In the genomic region with DNA sequence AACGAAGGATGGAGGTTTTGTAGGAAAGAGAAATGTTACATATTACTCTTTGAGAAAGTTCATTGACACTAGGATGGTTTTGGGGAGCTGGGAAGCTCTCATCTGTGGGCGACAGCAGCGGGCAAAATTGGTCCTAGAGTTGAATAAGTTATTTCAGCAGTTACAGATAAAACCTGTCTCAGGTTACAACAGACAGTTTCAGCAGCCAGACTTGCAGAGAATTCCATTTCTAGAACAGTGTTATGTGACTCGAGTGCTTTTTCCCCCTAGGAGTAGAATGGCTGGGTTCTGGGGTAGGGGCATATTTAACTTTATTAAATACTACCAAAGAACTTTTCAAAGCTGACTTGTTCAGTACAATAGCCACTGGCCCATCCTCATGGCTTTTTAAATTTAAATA, we compare ENCODE assay signal across 33 cellular contexts.
"Had no signal": no experiment of that assay in that cellular context is flagged by ENCODE, and none has a peak within 500 bp of the region (broad histone marks: within the 10 kb centered on the region; RNA-seq: fewer than 3 reads in every experiment).

No MANE protein-coding gene starts in this region.

- H3K4me1 Mint-ChIP-seq: activated B cell treated with CpG ODN at 0.5 μM for 24 hours had no signal

- H3K9me3 Mint-ChIP-seq: activated CD4-positive, alpha-beta memory T cell treated with anti-CD3 and anti-CD28 coated beads for 36 hours; activated CD4-positive, alpha-beta T cell treated with anti-CD3 and anti-CD28 coated beads, Interleukin-2, amount 10 ng/mL, durations not matched to agents 24 days and 14 days; activated CD8-positive, alpha-beta T cell treated with anti-CD3 and anti-CD28 coated beads for 36 hours; activated naive CD4-positive, alpha-beta T cell treated with anti-CD3 and anti-CD28 coated beads for 36 hours; activated naive CD4-positive, alpha-beta T cell treated with anti-CD3 and anti-CD28 coated beads, Interleukin-2, amount 50 U/mL, for 72 hours; activated naive CD8-positive, alpha-beta T cell treated with anti-CD3 and anti-CD28 coated beads for 36 hours; activated T-cell treated with anti-CD3 and anti-CD28 coated beads, Interleukin-2, amount 50 U/mL, for 4 hours; activated T-helper 1 cell treated with anti-CD3 and anti-CD28 coated beads, Interleukin-12 subunit alpha, Interleukin-12 subunit beta, Interleukin-2, Interleukin-4 antibody, amounts not matched to agents 30 ng/mL and 10 ng/mL and 1 ng/mL, durations not matched to agents 14 hours and 24 hours and 36 hours; activated T-helper 17 cell treated with anti-CD3 and anti-CD28 coated beads, Interleukin-2, amount 50 U/mL, for 72 hours had no signal

- H3K27me3 Mint-ChIP-seq: activated CD4-positive, alpha-beta memory T cell treated with anti-CD3 and anti-CD28 coated beads for 36 hours; activated CD8-positive, alpha-beta T cell treated with anti-CD3 and anti-CD28 coated beads for 36 hours; activated naive CD8-positive, alpha-beta T cell treated with anti-CD3 and anti-CD28 coated beads for 36 hours; activated T-helper 17 cell treated with anti-CD3 and anti-CD28 coated beads, Interleukin-2, amount 50 U/mL, for 72 hours had no signal

- H3K4me3 Mint-ChIP-seq: activated B cell treated with CpG ODN at 0.5 μM for 24 hours; activated CD4-positive, alpha-beta memory T cell treated with anti-CD3 and anti-CD28 coated beads for 36 hours; activated CD4-positive, alpha-beta T cell treated with anti-CD3 and anti-CD28 coated beads, Interleukin-2, amount 10 ng/mL, durations not matched to agents 24 days and 14 days; activated CD8-positive, alpha-beta T cell treated with anti-CD3 and anti-CD28 coated beads for 36 hours; activated naive CD4-positive, alpha-beta T cell treated with anti-CD3 and anti-CD28 coated beads for 36 hours; activated naive CD8-positive, alpha-beta T cell treated with anti-CD3 and anti-CD28 coated beads for 36 hours; activated T-cell treated with anti-CD3 and anti-CD28 coated beads, Interleukin-2, amount 50 U/mL, for 4 hours; activated T-cell treated with anti-CD3 and anti-CD28 coated beads, Interleukin-2, amount 50 U/mL, for 72 hours; activated T-helper 1 cell treated with anti-CD3 and anti-CD28 coated beads, Interleukin-12 subunit alpha, Interleukin-12 subunit beta, Interleukin-2, Interleukin-4 antibody, amounts not matched to agents 30 ng/mL and 10 ng/mL and 1 ng/mL, durations not matched to agents 14 hours and 24 hours and 36 hours; activated T-helper 17 cell treated with anti-CD3 and anti-CD28 coated beads, Interleukin-2, amount 50 U/mL, for 72 hours; T-helper 1 cell treated with Interleukin-12 subunit alpha and Interleukin-12 subunit beta and Interleukin-4 antibody, amounts not matched to agents 30 μg/mL and 1 μg/mL, for 36 hours; T-helper 2 cell treated with Interferon-gamma antibody and Interleukin-4, amounts not matched to agents 5 μg/mL and 100 μg/mL, for 36 hours had no signal

- H3K27ac Mint-ChIP-seq: activated B cell treated with CpG ODN at 0.5 μM for 24 hours; activated CD4-positive, alpha-beta memory T cell treated with anti-CD3 and anti-CD28 coated beads for 36 hours; activated CD4-positive, alpha-beta T cell treated with anti-CD3 and anti-CD28 coated beads, Interleukin-2, amount 10 ng/mL, durations not matched to agents 24 days and 14 days; activated CD8-positive, alpha-beta T cell treated with anti-CD3 and anti-CD28 coated beads for 36 hours; activated naive CD4-positive, alpha-beta T cell treated with anti-CD3 and anti-CD28 coated beads for 36 hours; activated naive CD4-positive, alpha-beta T cell treated with anti-CD3 and anti-CD28 coated beads, Interleukin-2, amount 50 U/mL, for 72 hours; activated naive CD8-positive, alpha-beta T cell treated with anti-CD3 and anti-CD28 coated beads for 36 hours; activated T-cell treated with anti-CD3 and anti-CD28 coated beads, Interleukin-2, amount 50 U/mL, for 72 hours; activated T-helper 1 cell treated with anti-CD3 and anti-CD28 coated beads, Interleukin-12 subunit alpha, Interleukin-12 subunit beta, Interleukin-2, Interleukin-4 antibody, amounts not matched to agents 30 ng/mL and 10 ng/mL and 1 ng/mL, durations not matched to agents 14 hours and 24 hours and 36 hours; activated T-helper 17 cell treated with anti-CD3 and anti-CD28 coated beads, Interleukin-2, amount 50 U/mL, for 72 hours; T-helper 1 cell treated with Interleukin-12 subunit alpha and Interleukin-12 subunit beta and Interleukin-4 antibody, amounts not matched to agents 30 μg/mL and 1 μg/mL, for 36 hours; T-helper 2 cell treated with Interferon-gamma antibody and Interleukin-4, amounts not matched to agents 5 μg/mL and 100 μg/mL, for 36 hours had no signal

- DNase-seq: activated B cell treated with CpG ODN at 0.5 μM for 24 hours; activated CD4-positive, alpha-beta memory T cell treated with anti-CD3 and anti-CD28 coated beads for 36 hours; activated CD4-positive, alpha-beta T cell treated with anti-CD3 and anti-CD28 coated beads for 4 hours; activated CD4-positive, alpha-beta T cell treated with anti-CD3 and anti-CD28 coated beads, Interleukin-2, amount 10 ng/mL, durations not matched to agents 24 days and 14 days; activated CD4-positive, alpha-beta T cell treated with anti-CD3 and anti-CD28 coated beads, Interleukin-2, amount 50 U/mL, for 1 hour; activated CD4-positive, alpha-beta T cell treated with anti-CD3 and anti-CD28 coated beads, Interleukin-2, amount 50 U/mL, for 4 hours; activated CD4-positive, CD25-positive, alpha-beta regulatory T cell treated with anti-CD3 and anti-CD28 coated beads, Interleukin-2, amount 50 U/mL, for 72 hours; activated CD8-positive, alpha-beta memory T cell treated with anti-CD3 and anti-CD28 coated beads, Interleukin-2, amount 50 U/mL, for 4 hours; activated CD8-positive, alpha-beta T cell treated with anti-CD3 and anti-CD28 coated beads for 36 hours; activated effector memory CD4-positive, alpha-beta T cell treated with anti-CD3 and anti-CD28 coated beads, Interleukin-2, amount 50 U/mL, for 16 hours; activated gamma-delta T cell treated with Interleukin-2 at 50 U/mL for 16 hours; activated naive CD4-positive, alpha-beta T cell; activated naive CD4-positive, alpha-beta T cell treated with anti-CD3 and anti-CD28 coated beads for 36 hours; activated naive CD4-positive, alpha-beta T cell treated with anti-CD3 and anti-CD28 coated beads, Interleukin-2, amount 50 U/mL, for 16 hours; activated naive CD8-positive, alpha-beta T cell treated with anti-CD3 and anti-CD28 coated beads for 36 hours; activated T-cell treated with anti-CD3 and anti-CD28 coated beads for 4 hours; activated T-cell treated with anti-CD3 and anti-CD28 coated beads, Interleukin-2, amount 50 U/mL, for 1 hour; activated T-cell treated with anti-CD3 and anti-CD28 coated beads, Interleukin-2, amount 50 U/mL, for 4 hours; activated T-cell treated with anti-CD3 and anti-CD28 coated beads, Interleukin-2, amount 50 U/mL, for 72 hours; adrenal gland; amniotic stem cell; aorta; body of pancreas; brain microvascular endothelial cell; central memory CD4-positive, alpha-beta T cell; T-helper 1 cell; T-helper 2 cell; T-helper 9 cell had no signal

- H3K36me3 Mint-ChIP-seq: activated CD4-positive, alpha-beta memory T cell treated with anti-CD3 and anti-CD28 coated beads for 36 hours; activated naive CD8-positive, alpha-beta T cell treated with anti-CD3 and anti-CD28 coated beads for 36 hours had no signal
